13 cellular contexts compared by ENCODE assay signal in genomic region chr21:35179990-35180557, GRCh38.
A peak's percentile ranks its signal among the peaks of the same experiment; 100 is the strongest.
DNase-seq lines count a peak whose midpoint lies in the region; ATAC-seq and TF ChIP-seq lines count a peak whose summit lies in the region.
"Had no signal": no experiment of that assay in that cellular context is flagged by ENCODE, and none has a peak within 500 bp of the region (broad histone marks: within the 10 kb centered on the region; RNA-seq: fewer than 3 reads in every experiment).

No MANE protein-coding gene starts in this region.

- no peaks in the 10 kb centered on the region for H3K27me3 Mint-ChIP-seq in activated naive CD4-positive, alpha-beta T cell treated with anti-CD3 and anti-CD28 coated beads for 36 hours (ENCODE audit: low read depth)

- no peak for TF ChIP-seq EP300 in ovary (IDR thresholded peaks at IDR 0.05)

- no peaks in the 10 kb centered on the region for H3K27me3 ChIP-seq in ovary
- H3K27me3 ChIP-seq: BLaER1 had no signal

- no peak overlapping the region for H3K27ac Mint-ChIP-seq in activated naive CD4-positive, alpha-beta T cell treated with anti-CD3 and anti-CD28 coated beads for 36 hours
- H3K27ac Mint-ChIP-seq: activated naive CD4-positive, alpha-beta T cell treated with anti-CD3 and anti-CD28 coated beads, Interleukin-2, amount 50 U/mL, for 24 hours had no signal

- H3K4me3 ChIP-seq in ovary: no peak overlapping the region
- H3K4me3 ChIP-seq: BLaER1 had no signal

- intact Hi-C loops in activated naive CD4-positive, alpha-beta T cell treated with anti-CD3 and anti-CD28 coated beads for 36 hours (cut with micrococcal nuclease): loop anchor here (1.0 to 2.0 kb wide), 2 partner anchors 29 to 92 kb away; no protein-coding TSS in a partner anchor
- intact Hi-C loops in ovary (cut with DNase I): no loop called here

- H3K9me3 ChIP-seq in ovary: no peaks in the 10 kb centered on the region

- DNase-seq in activated naive CD4-positive, alpha-beta T cell treated with anti-CD3 and anti-CD28 coated beads for 36 hours: peak; percentile 47
- no peak for DNase-seq in activated naive CD4-positive, alpha-beta T cell treated with anti-CD3 and anti-CD28 coated beads, Interleukin-2, amount 50 U/mL, for 16 hours
- DNase-seq in NCI-H526 (lab: John Stamatoyannopoulos, UW) (peak; percentile 20 to 56), epithelial cell of prostate (ENCODE audit: low read depth, low spot score) (peak; percentile 60), ovary (no peak), NOMO-1 (lab: John Stamatoyannopoulos, UW; ENCODE audit: unreplicated experiment in 2 of 2) (no peak), NCI-H774 (lab: John Stamatoyannopoulos, UW) (no peak)
- no peak for DNase-seq in stimulated activated naive CD8-positive, alpha-beta T cell treated with anti-CD3 and anti-CD28 coated beads, Interleukin-15, Interleukin-2, amounts not matched to agents 100 U/mL and 50 U/mL, for 24 hours
- DNase-seq: NCI-H1436, SHP77, small intestine had no signal

- WGBS in ovary, 3 donors: 33 to 54% (median 38%) methylated on average over 1 of the region's 1 CpG

- ATAC-seq in stimulated activated naive CD8-positive, alpha-beta T cell treated with anti-CD3 and anti-CD28 coated beads, Interleukin-15, Interleukin-2, amounts not matched to agents 100 U/mL and 50 U/mL, for 24 hours: peak; percentile 73

- TF ChIP-seq CTCF in ovary (IDR thresholded peaks at IDR 0.05): no peak

- peak overlapping the region; percentile 93 for H3K27ac ChIP-seq in epithelial cell of prostate
- no peak overlapping the region for H3K27ac ChIP-seq in ovary
- H3K27ac ChIP-seq: BLaER1 had no signal

- no peak overlapping the region for H3K4me3 Mint-ChIP-seq in activated naive CD4-positive, alpha-beta T cell treated with anti-CD3 and anti-CD28 coated beads for 36 hours
- H3K4me3 Mint-ChIP-seq: activated naive CD4-positive, alpha-beta T cell treated with anti-CD3 and anti-CD28 coated beads, Interleukin-2, amount 50 U/mL, for 24 hours had no signal

- H3K36me3 Mint-ChIP-seq in activated naive CD4-positive, alpha-beta T cell treated with anti-CD3 and anti-CD28 coated beads for 36 hours (ENCODE audit: low read depth): no peaks in the 10 kb centered on the region

- peaks cover 20% of the 10 kb centered on the region for H3K4me1 Mint-ChIP-seq in activated naive CD4-positive, alpha-beta T cell treated with anti-CD3 and anti-CD28 coated beads for 36 hours (ENCODE audit: low read depth)

- CTCF ChIA-PET in activated naive CD4-positive, alpha-beta T cell treated with anti-CD3 and anti-CD28 coated beads for 36 hours (lab: Charles Lee): interaction anchor here (1.1 kb wide), 1 partner anchor 25 kb away, joined by 5 read pairs; no protein-coding TSS in a partner anchor

- TF ChIP-seq POLR2A in ovary (IDR thresholded peaks at IDR 0.05): no peak

- H3K36me3 ChIP-seq in ovary: no peaks in the 10 kb centered on the region
- H3K36me3 ChIP-seq: BLaER1 had no signal

- no peaks in the 10 kb centered on the region for H3K4me1 ChIP-seq in ovary (ENCODE audit: insufficient read depth)
- H3K4me1 ChIP-seq: BLaER1 had no signal

- H3K9me3 Mint-ChIP-seq in activated naive CD4-positive, alpha-beta T cell treated with anti-CD3 and anti-CD28 coated beads for 36 hours: peaks cover 10% of the 10 kb centered on the region

Comparison
In these comparisons a context has a peak if more than half of its experiments do, and no peak if none do; other contexts are left out.
1. DNase-seq: peak in activated naive CD4-positive, alpha-beta T cell treated with anti-CD3 and anti-CD28 coated beads for 36 hours (single experiment), NCI-H526 (2 of 2) and epithelial cell of prostate (single experiment); none in activated naive CD4-positive, alpha-beta T cell treated with anti-CD3 and anti-CD28 coated beads, Interleukin-2, amount 50 U/mL, for 16 hours (single experiment), stimulated activated naive CD8-positive, alpha-beta T cell treated with anti-CD3 and anti-CD28 coated beads, Interleukin-15, Interleukin-2, amounts not matched to agents 100 U/mL and 50 U/mL, for 24 hours (single experiment), ovary (0 of 5), NOMO-1 (0 of 2) and NCI-H774 (single experiment).